9 cellular contexts compared by ENCODE assay signal in the genomic region with DNA sequence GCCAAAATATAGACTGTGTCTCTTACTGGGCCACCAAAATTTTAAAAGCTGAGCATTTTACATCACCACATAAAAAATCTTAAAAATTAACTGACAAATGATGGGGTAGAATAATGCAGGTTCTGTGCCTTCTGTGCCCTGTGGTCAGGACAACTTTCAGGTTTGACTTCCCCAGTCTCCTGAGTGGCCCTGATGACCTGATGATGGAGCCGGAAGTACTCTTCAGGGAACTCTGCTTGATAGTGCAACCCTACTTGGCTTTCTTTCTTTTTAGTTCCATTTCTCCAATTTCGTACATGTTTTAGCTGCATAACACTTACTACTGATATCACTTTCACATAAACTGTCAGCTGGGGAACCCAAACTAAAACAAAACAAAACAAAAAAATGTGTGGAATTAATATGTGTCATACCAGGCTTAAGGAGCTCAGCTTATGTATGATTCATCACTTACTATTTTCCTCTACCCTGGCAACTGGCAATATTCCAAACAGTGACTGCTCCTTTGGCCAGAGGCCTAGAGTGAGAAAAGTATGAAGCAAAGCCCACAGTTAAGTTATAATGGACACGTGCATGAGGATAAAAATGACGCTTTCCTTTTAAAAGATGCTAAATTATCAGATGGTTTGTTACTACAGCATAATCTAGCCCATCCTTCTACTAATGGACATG.
A peak's percentile ranks its signal among the peaks of the same experiment; 100 is the strongest.
DNase-seq lines count a peak whose midpoint lies in the region; ATAC-seq, FAIRE-seq and TF ChIP-seq lines count a peak whose summit lies in the region.
"Had no signal": no experiment of that assay in that cellular context is flagged by ENCODE, and none has a peak within 500 bp of the region (broad histone marks: within the 10 kb centered on the region; RNA-seq: fewer than 3 reads in every experiment).

No MANE protein-coding gene starts in this region.

- no peak for TF ChIP-seq CTCF in liver (IDR thresholded peaks at IDR 0.05; ENCODE audit: low read depth, low read length, missing input control)
- TF ChIP-seq CTCF in HepG2 (CRISPR knock-in tag; IDR thresholded peaks at IDR 0.05): no peak
- no peak for TF ChIP-seq CTCF in adrenal gland (IDR thresholded peaks at IDR 0.05)

- ATAC-seq in HepG2 (no peak), HG03135 (IDR thresholded peaks at IDR 0.05; ENCODE audit: unreplicated experiment) (no peak), GM18870 (IDR thresholded peaks at IDR 0.05; ENCODE audit: unreplicated experiment) (no peak), GM18502 (IDR thresholded peaks at IDR 0.05; ENCODE audit: poor library complexity, unreplicated experiment) (no peak)

- H3K79me2 ChIP-seq in HepG2 (ENCODE audit: insufficient read depth, low read length): no peaks in the 10 kb centered on the region

- no peak for TF ChIP-seq RAD21 in liver (IDR thresholded peaks at IDR 0.05)
- TF ChIP-seq RAD21 in HepG2 (CRISPR knock-in tag; IDR thresholded peaks at IDR 0.05): no peak

- no TSS peak for BruUV-seq in HepG2 (replicated peaks; lab: Mats Ljungman, UMichigan)

- no peak for DNase-seq in HepG2 (ENCODE audit: low spot score)
- peak; percentile 55 to 83 (median 63) for DNase-seq in adrenal gland
- DNase-seq in iris pigment epithelial cell (ENCODE audit: low read depth): peak; percentile 99
- no peak for DNase-seq in occipital lobe (lab: John Stamatoyannopoulos, UW)
- DNase-seq: NCI-H1092 treated with DMSO at 0.1 percent for 48 hours had no signal

- TF ChIP-seq EP300 in HepG2 (IDR thresholded peaks at IDR 0.05; ENCODE audit: low read depth in 2 of 2, low read length in 2 of 2): no peak
- no peak for TF ChIP-seq EP300 in HepG2 (CRISPR knock-in tag; IDR thresholded peaks at IDR 0.05; ENCODE audit: borderline replicate concordance)

- no peak overlapping the region for H2AFZ ChIP-seq in HepG2 (ENCODE audit: low read length)

- H3K27me3 ChIP-seq in liver (ENCODE audit: control insufficient read depth in 4 of 4, insufficient read depth in 4 of 4, low read length in 3 of 4) (no peaks in the 10 kb centered on the region), HepG2 (ENCODE audit: control insufficient read depth in 1 of 2, insufficient read depth in 2 of 2, low read length in 2 of 2) (no peaks in the 10 kb centered on the region), adrenal gland (no peaks in the 10 kb centered on the region)

- POLR2A ChIA-PET in HepG2 (lab: Yijun Ruan, JAX): no interaction called here

- H3K4me1 ChIP-seq in liver (ENCODE audit: control insufficient read depth in 4 of 4, insufficient read depth in 4 of 4, low read length in 3 of 4): peaks cover 2 to 14% (median 7%) of the 10 kb centered on the region in 4 donors
- H3K4me1 ChIP-seq in HepG2 (ENCODE audit: insufficient read depth, low read length): no peaks in the 10 kb centered on the region
- H3K4me1 ChIP-seq in adrenal gland (replicated peaks in 1 of 2): peaks cover 0 to 7% of the 10 kb centered on the region in 2 donors

- TF ChIP-seq POLR2A in HepG2 (IDR thresholded peaks at IDR 0.05; ENCODE audit: insufficient read depth in 1 of 2, low read depth in 2 of 2, low read length in 2 of 2): no peak
- no peak for TF ChIP-seq POLR2A in adrenal gland (IDR thresholded peaks at IDR 0.05)

- no peak overlapping the region for H3K4me3 ChIP-seq in liver (ENCODE audit: low read depth in 1 of 3, low read length in 3 of 3)
- no peak overlapping the region for H3K4me3 ChIP-seq in HepG2 (replicated peaks in 1 of 3; ENCODE audit: insufficient read depth in 1 of 3, low read depth in 2 of 3, low read length in 3 of 3)
- no peak overlapping the region for H3K4me3 ChIP-seq in adrenal gland

- CTCF ChIA-PET in HepG2 (lab: Yijun Ruan, JAX; ENCODE audit: low intra/inter-chr PET ratio, low total read pairs): no interaction called here

- H3K9ac ChIP-seq in liver (ENCODE audit: low read depth in 1 of 2, low read length in 2 of 2): no peak overlapping the region
- no peak overlapping the region for H3K9ac ChIP-seq in HepG2 (ENCODE audit: insufficient read depth, low read depth, low read length)

- H3K9me3 ChIP-seq in liver (ENCODE audit: control insufficient read depth in 4 of 4, low read length in 3 of 4): peaks cover 0 to 5% (median under 1%) of the 10 kb centered on the region in 4 donors
- H3K9me3 ChIP-seq in HepG2 (ENCODE audit: low read length): no peaks in the 10 kb centered on the region
- no peaks in the 10 kb centered on the region for H3K9me3 ChIP-seq in adrenal gland (replicated peaks in 1 of 3)

- in situ Hi-C loops in HepG2 (cut with HindIII; ENCODE audit: extremely low pct_ligation_motif_present, low pct_unique_long_range_greater_than_20kb): no loop called here

- 53% methylated on average over 4 of the region's 4 CpGs for WGBS in liver
- 26% methylated on average over 4 of the region's 4 CpGs for WGBS in HepG2 (ENCODE audit: low lambda C conversion rate)
- 22 to 29% (median 26%) methylated on average over 4 of the region's 4 CpGs for WGBS in adrenal gland, 4 donors

- H3K27ac ChIP-seq in liver (ENCODE audit: low read depth in 1 of 2, low read length in 2 of 2) (peak overlapping the region; percentile 46 to 47), HepG2 (ENCODE audit: extremely low read length, insufficient read depth, low read length) (no peak overlapping the region), adrenal gland (no peak overlapping the region)

- intact Hi-C loops in HepG2 (cut with micrococcal nuclease; ENCODE audit: unreplicated experiment): no loop called here
- intact Hi-C loops in adrenal gland (cut with DNase I): no loop called here

- H4K20me1 ChIP-seq in HepG2 (ENCODE audit: insufficient read depth, low read length): no peaks in the 10 kb centered on the region

- H3K36me3 ChIP-seq in liver (ENCODE audit: control insufficient read depth in 4 of 4, insufficient read depth in 3 of 4, low read depth in 1 of 4, low read length in 3 of 4): no peaks in the 10 kb centered on the region
- H3K36me3 ChIP-seq in HepG2 (replicated peaks in 1 of 2; ENCODE audit: control insufficient read depth in 1 of 2, insufficient read depth in 2 of 2, low read length in 2 of 2): no peaks in the 10 kb centered on the region
- no peaks in the 10 kb centered on the region for H3K36me3 ChIP-seq in adrenal gland (replicated peaks in 1 of 2)

- H3K4me2 ChIP-seq in HepG2 (ENCODE audit: low read depth, low read length): no peak overlapping the region

- no peak for FAIRE-seq in HepG2 (lab: Jason Lieb, UNC)

TF ChIP-seq in liver, 16 proteins besides CTCF, POLR2A, EP300 and RAD21 (continues in another document):
- TF ChIP-seq NR2F2 (IDR thresholded peaks at IDR 0.05) (no peak), FOXA1 (IDR thresholded peaks at IDR 0.05) (no peak), YY1 (IDR thresholded peaks at IDR 0.05) (no peak)
- TF ChIP-seq, protein P1, sequence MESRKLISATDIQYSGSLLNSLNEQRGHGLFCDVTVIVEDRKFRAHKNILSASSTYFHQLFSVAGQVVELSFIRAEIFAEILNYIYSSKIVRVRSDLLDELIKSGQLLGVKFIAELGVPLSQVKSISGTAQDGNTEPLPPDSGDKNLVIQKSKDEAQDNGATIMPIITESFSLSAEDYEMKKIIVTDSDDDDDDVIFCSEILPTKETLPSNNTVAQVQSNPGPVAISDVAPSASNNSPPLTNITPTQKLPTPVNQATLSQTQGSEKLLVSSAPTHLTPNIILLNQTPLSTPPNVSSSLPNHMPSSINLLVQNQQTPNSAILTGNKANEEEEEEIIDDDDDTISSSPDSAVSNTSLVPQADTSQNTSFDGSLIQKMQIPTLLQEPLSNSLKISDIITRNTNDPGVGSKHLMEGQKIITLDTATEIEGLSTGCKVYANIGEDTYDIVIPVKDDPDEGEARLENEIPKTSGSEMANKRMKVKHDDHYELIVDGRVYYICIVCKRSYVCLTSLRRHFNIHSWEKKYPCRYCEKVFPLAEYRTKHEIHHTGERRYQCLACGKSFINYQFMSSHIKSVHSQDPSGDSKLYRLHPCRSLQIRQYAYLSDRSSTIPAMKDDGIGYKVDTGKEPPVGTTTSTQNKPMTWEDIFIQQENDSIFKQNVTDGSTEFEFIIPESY (IDR thresholded peaks at IDR 0.05): no peak
- TF ChIP-seq, protein P2, sequence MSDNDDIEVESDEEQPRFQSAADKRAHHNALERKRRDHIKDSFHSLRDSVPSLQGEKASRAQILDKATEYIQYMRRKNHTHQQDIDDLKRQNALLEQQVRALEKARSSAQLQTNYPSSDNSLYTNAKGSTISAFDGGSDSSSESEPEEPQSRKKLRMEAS (IDR thresholded peaks at IDR 0.05): peak; percentile 30
- TF ChIP-seq, protein P3, sequence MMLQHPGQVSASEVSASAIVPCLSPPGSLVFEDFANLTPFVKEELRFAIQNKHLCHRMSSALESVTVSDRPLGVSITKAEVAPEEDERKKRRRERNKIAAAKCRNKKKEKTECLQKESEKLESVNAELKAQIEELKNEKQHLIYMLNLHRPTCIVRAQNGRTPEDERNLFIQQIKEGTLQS (IDR thresholded peaks at IDR 0.05): no peak

TF ChIP-seq in HepG2, 621 proteins besides CTCF, POLR2A, EP300 and RAD21:
- TF ChIP-seq ZNF652 (CRISPR knock-in tag; IDR thresholded peaks at IDR 0.05; ENCODE audit: borderline replicate concordance, low read depth) (no peak), GABPA (IDR thresholded peaks at IDR 0.05; ENCODE audit: low read depth, low read length) (no peak), GABPA (CRISPR knock-in tag; IDR thresholded peaks at IDR 0.05; ENCODE audit: low read depth) (no peak), RXRB (CRISPR knock-in tag; IDR thresholded peaks at IDR 0.05; ENCODE audit: borderline replicate concordance) (no peak), GTF2F1 (IDR thresholded peaks at IDR 0.05; ENCODE audit: low read length) (no peak), HCFC1 (IDR thresholded peaks at IDR 0.05; ENCODE audit: low read depth, low read length) (no peak), ZFP36 (IDR thresholded peaks at IDR 0.05; ENCODE audit: borderline replicate concordance, low read depth, low read length, partially characterized antibody) (no peak)
- TF ChIP-seq, protein P4, sequence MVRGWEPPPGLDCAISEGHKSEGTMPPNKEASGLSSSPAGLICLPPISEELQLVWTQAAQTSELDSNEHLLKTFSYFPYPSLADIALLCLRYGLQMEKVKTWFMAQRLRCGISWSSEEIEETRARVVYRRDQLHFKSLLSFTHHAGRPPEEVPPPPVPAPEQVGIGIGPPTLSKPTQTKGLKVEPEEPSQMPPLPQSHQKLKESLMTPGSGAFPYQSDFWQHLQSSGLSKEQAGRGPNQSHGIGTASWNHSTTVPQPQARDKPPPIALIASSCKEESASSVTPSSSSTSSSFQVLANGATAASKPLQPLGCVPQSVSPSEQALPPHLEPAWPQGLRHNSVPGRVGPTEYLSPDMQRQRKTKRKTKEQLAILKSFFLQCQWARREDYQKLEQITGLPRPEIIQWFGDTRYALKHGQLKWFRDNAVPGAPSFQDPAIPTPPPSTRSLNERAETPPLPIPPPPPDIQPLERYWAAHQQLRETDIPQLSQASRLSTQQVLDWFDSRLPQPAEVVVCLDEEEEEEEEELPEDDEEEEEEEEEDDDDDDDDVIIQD (CRISPR knock-in tag; IDR thresholded peaks at IDR 0.05; ENCODE audit: low read depth): no peak

Comparison
In these comparisons a context has a peak if more than half of its experiments do, and no peak if none do; other contexts are left out.
1. H3K27ac ChIP-seq: peak in liver (2 of 2); none in HepG2 (single experiment) and adrenal gland (0 of 5).
2. DNase-seq: peak in adrenal gland (7 of 7) and iris pigment epithelial cell (single experiment); none in HepG2 (single experiment) and occipital lobe (single experiment).